27 cellular contexts compared by ENCODE assay signal in genomic region chr1:81619156-81619555, GRCh38.
"Had no signal": no experiment of that assay in that cellular context is flagged by ENCODE, and none has a peak within 500 bp of the region (broad histone marks: within the 10 kb centered on the region; RNA-seq: fewer than 3 reads in every experiment).

No MANE protein-coding gene starts in this region.

- H3K27me3 Mint-ChIP-seq: activated B cell treated with CpG ODN at 0.5 μM for 24 hours; activated CD4-positive, alpha-beta memory T cell treated with anti-CD3 and anti-CD28 coated beads for 36 hours had no signal

- H3K36me3 ChIP-seq: adrenal gland, breast epithelium, SJCRH30 had no signal

- H3K4me3 ChIP-seq: adrenal gland, body of pancreas, breast epithelium, K562, SJCRH30, SK-N-MC had no signal

- H3K4me3 Mint-ChIP-seq: activated B cell treated with CpG ODN at 0.5 μM for 24 hours; activated CD4-positive, alpha-beta memory T cell treated with anti-CD3 and anti-CD28 coated beads for 36 hours; activated naive CD4-positive, alpha-beta T cell treated with anti-CD3 and anti-CD28 coated beads for 36 hours; activated T-cell treated with anti-CD3 and anti-CD28 coated beads, Interleukin-2, amount 50 U/mL, for 4 hours; activated T-helper 1 cell treated with anti-CD3 and anti-CD28 coated beads, Interleukin-12 subunit alpha, Interleukin-12 subunit beta, Interleukin-2, Interleukin-4 antibody, amounts not matched to agents 30 ng/mL and 10 ng/mL and 1 ng/mL, durations not matched to agents 14 hours and 24 hours and 36 hours had no signal

- H3K4me1 ChIP-seq: adrenal gland, body of pancreas, breast epithelium, SJCRH30 had no signal

- H3K27me3 ChIP-seq: adrenal gland, body of pancreas, breast epithelium, SJCRH30 had no signal

- H3K4me1 Mint-ChIP-seq: activated B cell treated with CpG ODN at 0.5 μM for 24 hours had no signal

- H3K27ac Mint-ChIP-seq: activated B cell treated with CpG ODN at 0.5 μM for 24 hours; activated CD4-positive, alpha-beta memory T cell treated with anti-CD3 and anti-CD28 coated beads for 36 hours; activated naive CD4-positive, alpha-beta T cell treated with anti-CD3 and anti-CD28 coated beads for 36 hours; activated naive CD4-positive, alpha-beta T cell treated with anti-CD3 and anti-CD28 coated beads, Interleukin-2, amount 50 U/mL, for 72 hours; activated T-helper 1 cell treated with anti-CD3 and anti-CD28 coated beads, Interleukin-12 subunit alpha, Interleukin-12 subunit beta, Interleukin-2, Interleukin-4 antibody, amounts not matched to agents 30 ng/mL and 10 ng/mL and 1 ng/mL, durations not matched to agents 14 hours and 24 hours and 36 hours had no signal

- DNase-seq: activated B cell treated with CpG ODN at 0.5 μM for 24 hours; activated CD4-positive, alpha-beta memory T cell treated with anti-CD3 and anti-CD28 coated beads for 36 hours; activated CD4-positive, alpha-beta T cell treated with anti-CD3 and anti-CD28 coated beads for 4 hours; activated CD4-positive, alpha-beta T cell treated with anti-CD3 and anti-CD28 coated beads, Interleukin-2, amount 50 U/mL, for 1 hour; activated CD4-positive, CD25-positive, alpha-beta regulatory T cell treated with anti-CD3 and anti-CD28 coated beads, Interleukin-2, amount 50 U/mL, for 72 hours; activated CD8-positive, alpha-beta memory T cell treated with anti-CD3 and anti-CD28 coated beads, Interleukin-2, amount 50 U/mL, for 4 hours; activated gamma-delta T cell treated with Interleukin-2 at 50 U/mL for 16 hours; activated naive CD4-positive, alpha-beta T cell treated with anti-CD3 and anti-CD28 coated beads for 36 hours; activated T-cell treated with anti-CD3 and anti-CD28 coated beads for 4 hours; activated T-cell treated with anti-CD3 and anti-CD28 coated beads, Interleukin-2, amount 50 U/mL, for 4 hours; adrenal gland; body of pancreas; IMR-90; NCI-H1092 treated with DMSO at 0.1 percent for 48 hours; NCI-H1436; NCI-H1930; NCI-H345; NCI-H524 treated with DMSO at 0.1 percent for 48 hours; NCI-H774; SHP77; SJCRH30 had no signal

- ATAC-seq: activated naive CD4-positive, alpha-beta T cell treated with anti-CD3 and anti-CD28 coated beads, Interleukin-2, amount 50 U/mL, for 72 hours; activated T-cell treated with anti-CD3 and anti-CD28 coated beads, Interleukin-2, amount 50 U/mL, for 4 hours; body of pancreas; K562; Panc1 had no signal

- H3K36me3 Mint-ChIP-seq: activated CD4-positive, alpha-beta memory T cell treated with anti-CD3 and anti-CD28 coated beads for 36 hours had no signal

- H3K9me3 ChIP-seq: adrenal gland, body of pancreas, breast epithelium, SJCRH30 had no signal

- H3K27ac ChIP-seq: adrenal gland, body of pancreas, breast epithelium, SJCRH30, SK-N-MC had no signal

- H3K9me3 Mint-ChIP-seq: activated T-helper 1 cell treated with anti-CD3 and anti-CD28 coated beads, Interleukin-12 subunit alpha, Interleukin-12 subunit beta, Interleukin-2, Interleukin-4 antibody, amounts not matched to agents 30 ng/mL and 10 ng/mL and 1 ng/mL, durations not matched to agents 14 hours and 24 hours and 36 hours had no signal
